In the genomic region with DNA sequence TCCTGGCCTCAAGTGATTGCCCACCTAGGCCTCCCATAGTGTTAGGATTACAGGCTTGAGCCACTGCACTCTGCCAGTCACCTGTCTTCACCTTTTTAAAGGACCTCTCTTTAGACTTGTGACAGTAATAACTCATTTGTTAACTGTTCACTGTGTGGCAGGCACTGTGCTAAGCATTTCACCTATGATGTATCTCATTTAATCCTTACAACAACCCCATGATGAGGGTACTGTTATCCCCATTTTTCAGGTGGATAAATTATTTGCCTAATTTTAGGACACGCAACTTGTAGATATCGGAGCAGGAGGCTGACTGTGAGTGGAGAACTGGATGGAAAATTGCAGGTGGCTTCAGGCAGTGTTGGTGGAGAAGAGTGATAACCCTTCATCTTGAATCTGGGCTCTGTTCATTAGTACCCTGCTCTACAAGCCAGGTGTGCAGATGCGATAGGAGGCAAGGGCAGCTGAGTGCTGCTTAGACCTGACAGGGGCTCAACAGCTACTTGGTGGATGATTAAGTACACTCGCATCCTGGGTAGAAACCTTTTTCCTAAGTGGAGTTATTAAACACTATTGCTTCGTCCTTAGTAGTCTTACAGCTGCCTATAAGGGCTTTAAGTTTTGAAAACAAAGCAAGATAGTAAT, we compare ENCODE assay signal across 20 cellular contexts. TPM values are rescaled to one million over a fixed set of nuclear protein-coding genes. Genes with fewer than 3 reads are reported as not detected.
A peak's percentile ranks its signal among the peaks of the same experiment; 100 is the strongest.
DNase-seq lines count a peak whose midpoint lies in the region; ATAC-seq and TF ChIP-seq lines count a peak whose summit lies in the region.
"Had no signal": no experiment of that assay in that cellular context is flagged by ENCODE, and none has a peak within 500 bp of the region (broad histone marks: within the 10 kb centered on the region; RNA-seq: fewer than 3 reads in every experiment).

No MANE protein-coding gene starts in this region.

- peaks cover 6% of the 10 kb centered on the region in 2 donors for H3K4me1 Mint-ChIP-seq in natural killer cell treated with Interleukin-12 subunit alpha and Interleukin-12 subunit beta and Interleukin-15 and Interleukin-18, amount 100 ng/mL, for 72 hours (ENCODE audit: low read depth in 2 of 2)
- H3K4me1 Mint-ChIP-seq in natural killer cell = peaks cover 6 to 8% of the 10 kb centered on the region in 2 donors
- H3K4me1 Mint-ChIP-seq in activated B cell treated with CpG ODN at 0.5 μM for 24 hours = peaks cover 62% of the 10 kb centered on the region
- H3K4me1 Mint-ChIP-seq in nephron = no peaks in the 10 kb centered on the region
- H3K4me1 Mint-ChIP-seq in Calu3 (ENCODE audit: low read depth, unreplicated experiment) = peaks cover 10% of the 10 kb centered on the region

- TF ChIP-seq CTCF in natural killer cell (IDR thresholded peaks at IDR 0.05) (no peak), activated B cell treated with CpG ODN at 0.5 μM for 24 hours (IDR thresholded peaks at IDR 0.05) (no peak), nephron (IDR thresholded peaks at IDR 0.05; ENCODE audit: unreplicated experiment in 3 of 3) (no peak), Calu3 (IDR thresholded peaks at IDR 0.05; ENCODE audit: unreplicated experiment) (no peak)

- no TSS peak for BruUV-seq in Calu3 (replicated peaks; lab: Mats Ljungman, UMichigan)

- no peak overlapping the region for H3K27ac Mint-ChIP-seq in natural killer cell treated with Interleukin-12 subunit alpha and Interleukin-12 subunit beta and Interleukin-15 and Interleukin-18, amount 100 ng/mL, for 72 hours
- H3K27ac Mint-ChIP-seq in natural killer cell (no peak overlapping the region), activated B cell treated with CpG ODN at 0.5 μM for 24 hours (peak overlapping the region; percentile 94), nephron (no peak overlapping the region), Calu3 (ENCODE audit: unreplicated experiment) (no peak overlapping the region)
- H3K27ac Mint-ChIP-seq: CD14-positive monocyte, GM23338, T-cell had no signal

- no peaks in the 10 kb centered on the region for H3K9me3 Mint-ChIP-seq in natural killer cell treated with Interleukin-12 subunit alpha and Interleukin-12 subunit beta and Interleukin-15 and Interleukin-18, amount 100 ng/mL, for 72 hours
- H3K9me3 Mint-ChIP-seq in natural killer cell = no peaks in the 10 kb centered on the region
- H3K9me3 Mint-ChIP-seq in activated B cell treated with CpG ODN at 0.5 μM for 24 hours = no peaks in the 10 kb centered on the region
- H3K9me3 Mint-ChIP-seq in nephron = no peaks in the 10 kb centered on the region
- no peaks in the 10 kb centered on the region for H3K9me3 Mint-ChIP-seq in Calu3 (ENCODE audit: low read depth, unreplicated experiment)
- H3K9me3 Mint-ChIP-seq: CD14-positive monocyte, GM23338, T-cell had no signal

- POLR2A ChIA-PET in activated B cell treated with CpG ODN at 0.5 μM for 24 hours (lab: Charles Lee) = interaction anchor here (0.5 to 1.7 kb wide), 10 partner anchors 11 to 604 kb away, joined by 3 to 15 read pairs (median 3); a partner anchor contains a TSS

- peak; percentile 56 for DNase-seq in natural killer cell treated with Interleukin-12 subunit alpha and Interleukin-12 subunit beta and Interleukin-15 and Interleukin-18, amount 100 ng/mL, for 72 hours (ENCODE audit: low spot score)
- DNase-seq in natural killer cell (no peak), activated B cell treated with CpG ODN at 0.5 μM for 24 hours (no peak), medulla oblongata (ENCODE audit: extremely low spot score) (no peak), Calu3 (no peak)
- DNase-seq: DMS79; NCI-H1105; NCI-H1694; NCI-H2107; NCI-H226; NCI-H510A treated with DMSO at 0.1 percent for 48 hours; NCI-H774; NK-92 treated with Interleukin-12 subunit alpha and Interleukin-12 subunit beta, amount 100 ng/mL, for 24 hours; SJCRH30; T-cell had no signal

- H3K4me3 Mint-ChIP-seq in natural killer cell treated with Interleukin-12 subunit alpha and Interleukin-12 subunit beta and Interleukin-15 and Interleukin-18, amount 100 ng/mL, for 72 hours = no peak overlapping the region
- H3K4me3 Mint-ChIP-seq in natural killer cell (no peak overlapping the region), activated B cell treated with CpG ODN at 0.5 μM for 24 hours (no peak overlapping the region), nephron (peak overlapping the region in 2 of 3 experiments; percentile 54 to 66), Calu3 (ENCODE audit: low read depth, unreplicated experiment) (no peak overlapping the region)
- H3K4me3 Mint-ChIP-seq: CD14-positive monocyte, GM23338, T-cell had no signal

- H3K36me3 Mint-ChIP-seq in natural killer cell treated with Interleukin-12 subunit alpha and Interleukin-12 subunit beta and Interleukin-15 and Interleukin-18, amount 100 ng/mL, for 72 hours = no peaks in the 10 kb centered on the region
- H3K36me3 Mint-ChIP-seq in natural killer cell (no peaks in the 10 kb centered on the region), activated B cell treated with CpG ODN at 0.5 μM for 24 hours (ENCODE audit: low read depth) (peaks cover 2% of the 10 kb centered on the region), nephron (ENCODE audit: low read depth) (peaks cover 6% of the 10 kb centered on the region), Calu3 (ENCODE audit: insufficient read depth, unreplicated experiment) (peaks cover 11% of the 10 kb centered on the region)
- H3K36me3 Mint-ChIP-seq: T-cell had no signal

- ATAC-seq in natural killer cell treated with Interleukin-12 subunit alpha and Interleukin-12 subunit beta and Interleukin-15 and Interleukin-18, amount 100 ng/mL, for 72 hours = no peak
- ATAC-seq in natural killer cell (no peak), activated B cell treated with CpG ODN at 0.5 μM for 24 hours (ENCODE audit: low read depth) (no peak), GM21825 (IDR thresholded peaks at IDR 0.05; ENCODE audit: unreplicated experiment) (no peak)
- ATAC-seq: GM23338, Panc1, T-cell had no signal

- CTCF ChIA-PET in activated B cell treated with CpG ODN at 0.5 μM for 24 hours (lab: Charles Lee) = interaction anchor here (1.0 to 4.7 kb wide), 6 partner anchors 12 to 272 kb away, joined by 3 to 23 read pairs (median 4); a partner anchor contains a TSS
- CTCF ChIA-PET in Calu3 (lab: Charles Lee) = no interaction called here

- H3K27me3 Mint-ChIP-seq in natural killer cell treated with Interleukin-12 subunit alpha and Interleukin-12 subunit beta and Interleukin-15 and Interleukin-18, amount 100 ng/mL, for 72 hours = no peaks in the 10 kb centered on the region
- H3K27me3 Mint-ChIP-seq in natural killer cell (ENCODE audit: low read depth in 2 of 2) (no peaks in the 10 kb centered on the region), activated B cell treated with CpG ODN at 0.5 μM for 24 hours (no peaks in the 10 kb centered on the region), nephron (ENCODE audit: low read depth) (no peaks in the 10 kb centered on the region), Calu3 (ENCODE audit: unreplicated experiment) (no peaks in the 10 kb centered on the region)
- H3K27me3 Mint-ChIP-seq: T-cell had no signal

- intact Hi-C loops in natural killer cell (cut with micrococcal nuclease) = no loop called here
- intact Hi-C loops in activated B cell treated with CpG ODN at 0.5 μM for 24 hours (cut with micrococcal nuclease) = no loop called here
- intact Hi-C loops in Calu3 (cut with micrococcal nuclease; ENCODE audit: unreplicated experiment) = loop anchor here (5.0 kb wide), 1 partner anchor 81 kb away; no protein-coding TSS in a partner anchor

RNA-seq across cellular contexts. Expression of a gene that starts 2.7 kb away (rescaled TPM):
- 1 to 10 TPM; 5.0 to 8.9 TPM for total RNA-seq in natural killer cell treated with Interleukin-12 subunit alpha and Interleukin-12 subunit beta and Interleukin-15 and Interleukin-18, amount 100 ng/mL, for 72 hours
- total RNA-seq in natural killer cell (1 to 10 TPM; 4.3 to 6.6 (median 5.2) TPM), activated B cell treated with CpG ODN at 0.5 μM for 24 hours (22.4 and 29.5 TPM in 2 replicates), Calu3 (2022) (41.0 and 41.8 TPM in 2 replicates)

RNA-seq across cellular contexts. Expression of a gene that starts 33.5 kb away (rescaled TPM):
- total RNA-seq in natural killer cell treated with Interleukin-12 subunit alpha and Interleukin-12 subunit beta and Interleukin-15 and Interleukin-18, amount 100 ng/mL, for 72 hours = 10 to 100 TPM; 35.2 to 42.1 TPM
- total RNA-seq in natural killer cell (10 to 100 TPM; 44.0 to 52.7 (median 48.0) TPM), activated B cell treated with CpG ODN at 0.5 μM for 24 hours (34.5 and 40.8 TPM in 2 replicates), Calu3 (2022) (26.0 and 27.8 TPM in 2 replicates)

Comparison
In these comparisons a context has a peak if more than half of its experiments do, and no peak if none do; other contexts are left out.
1. H3K4me3 Mint-ChIP-seq: peak in nephron (2 of 3); none in natural killer cell treated with Interleukin-12 subunit alpha and Interleukin-12 subunit beta and Interleukin-15 and Interleukin-18, amount 100 ng/mL, for 72 hours (single experiment), natural killer cell (single experiment), activated B cell treated with CpG ODN at 0.5 μM for 24 hours (single experiment) and Calu3 (single experiment).